Comparison of ENCODE assay signal across 8 cellular contexts in the genomic region with DNA sequence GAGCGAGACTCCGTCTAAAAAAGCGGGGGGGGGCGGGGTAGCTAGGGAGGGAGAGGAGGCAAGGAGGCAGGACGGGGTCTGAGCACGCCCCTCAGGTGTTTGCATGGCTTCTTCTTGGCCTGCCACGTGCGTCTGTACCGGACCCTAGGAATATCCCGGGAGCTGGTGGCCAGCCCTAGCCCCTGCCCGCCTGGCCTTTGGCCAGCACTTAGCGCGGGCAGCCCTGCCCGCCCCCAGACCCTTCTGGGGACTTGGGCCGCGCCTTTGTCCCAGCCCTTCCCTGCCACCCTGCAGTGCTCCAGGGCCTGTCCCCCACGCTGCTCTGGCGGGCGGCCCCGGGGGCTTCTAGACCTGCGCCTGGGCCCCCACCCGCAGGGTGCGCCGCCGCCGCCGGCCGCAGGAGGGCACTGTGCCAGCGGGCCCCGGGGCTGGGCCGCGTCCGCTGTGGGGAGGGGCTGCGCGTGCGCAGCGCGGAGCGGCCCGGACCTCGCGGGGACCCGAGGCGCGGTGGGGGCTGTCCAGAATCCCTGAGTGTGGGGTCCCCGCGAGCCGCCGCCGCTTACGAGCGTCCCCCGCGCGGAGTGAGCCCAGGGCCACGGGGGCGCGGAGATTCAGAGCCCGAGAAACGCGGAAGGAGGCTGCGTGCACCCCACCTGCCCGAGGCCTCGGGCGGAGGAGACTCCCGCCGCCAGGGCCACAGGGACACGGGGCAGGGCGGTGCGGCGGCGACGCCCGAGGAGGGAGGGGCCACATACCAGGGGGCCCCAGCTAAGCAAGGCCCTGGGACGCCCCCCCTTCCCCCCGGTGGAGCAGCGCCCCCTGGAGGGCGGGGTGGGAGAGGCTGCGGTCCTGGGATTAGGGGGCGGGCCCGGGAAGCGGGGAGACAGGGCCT. TPM values are rescaled to one million over a fixed set of nuclear protein-coding genes. Genes with fewer than 3 reads are reported as not detected.
DNase-seq lines count a peak whose midpoint lies in the region; ATAC-seq lines count a peak whose summit lies in the region.

No MANE protein-coding gene starts in this region.

- H4K91ac ChIP-seq in mesenchymal stem cell (ENCODE audit: low read length) = peak overlapping the region; percentile 83

- peak overlapping the region in 1 of 2 experiments; percentile 66 for H2BK12ac ChIP-seq in mesenchymal stem cell (ENCODE audit: low read length in 2 of 2)

- H3K4ac ChIP-seq in mesenchymal stem cell (ENCODE audit: low read depth in 1 of 2, low read length in 2 of 2) = peak overlapping the region; percentile 84 to 92

- H2AFZ ChIP-seq in mesenchymal stem cell (ENCODE audit: low read depth, low read length) = peak overlapping the region; percentile 66

- no peaks in the 10 kb centered on the region for H3K27me3 ChIP-seq in ectodermal cell (ENCODE audit: control insufficient read depth, insufficient read depth, low read length, poor library complexity, severe bottlenecking)
- no peaks in the 10 kb centered on the region for H3K27me3 ChIP-seq in mesenchymal stem cell (ENCODE audit: control insufficient read depth in 1 of 2, insufficient read depth in 1 of 2, low read length in 2 of 2)

- peak overlapping the region; percentile 47 for H2BK5ac ChIP-seq in mesenchymal stem cell (ENCODE audit: low read depth, low read length, poor library complexity, severe bottlenecking)

- H4K8ac ChIP-seq in mesenchymal stem cell (ENCODE audit: low read length) = peak overlapping the region; percentile 97

- H3K4me1 ChIP-seq in ectodermal cell (ENCODE audit: control insufficient read depth, insufficient read depth, low read length) = peaks cover under 1% of the 10 kb centered on the region
- H3K4me1 ChIP-seq in mesenchymal stem cell (ENCODE audit: control insufficient read depth, insufficient read depth, low read depth, low read length) = peaks cover 42% of the 10 kb centered on the region

- H3K9me3 ChIP-seq in ectodermal cell (ENCODE audit: control insufficient read depth, low read length) (no peaks in the 10 kb centered on the region), mesenchymal stem cell (ENCODE audit: control insufficient read depth, low read length) (no peaks in the 10 kb centered on the region)

- H2BK120ac ChIP-seq in mesenchymal stem cell (ENCODE audit: low read depth, low read length) = peak overlapping the region; percentile 96

- H3K9ac ChIP-seq in mesenchymal stem cell (ENCODE audit: low read length) = peak overlapping the region; percentile 90

- H3K14ac ChIP-seq in mesenchymal stem cell (ENCODE audit: low read length in 2 of 2) = peak overlapping the region in 1 of 2 experiments; percentile 76

- no peak overlapping the region for H2AK5ac ChIP-seq in mesenchymal stem cell (ENCODE audit: low read length, severe bottlenecking)

- H3K23ac ChIP-seq in mesenchymal stem cell (ENCODE audit: low read length in 2 of 2) = peak overlapping the region in 1 of 2 experiments; percentile 52

- peak overlapping the region; percentile 68 for H3K4me3 ChIP-seq in ectodermal cell (ENCODE audit: insufficient read depth, low read depth, low read length)
- peak overlapping the region; percentile 71 to 82 for H3K4me3 ChIP-seq in mesenchymal stem cell (ENCODE audit: insufficient read depth in 1 of 2, low read depth in 1 of 2, low read length in 2 of 2)

- H2BK15ac ChIP-seq in mesenchymal stem cell (ENCODE audit: low read depth, poor library complexity, severe bottlenecking) = peak overlapping the region; percentile 85

- DNase-seq in SKM-1 treated with dmso at 0.1 percent for 144 hours (lab: John Stamatoyannopoulos, UW; ENCODE audit: unreplicated experiment) (peak; percentile 10), SKM-1 (lab: John Stamatoyannopoulos, UW; ENCODE audit: unreplicated experiment) (no peak), NCI-H128 (lab: John Stamatoyannopoulos, UW; ENCODE audit: unreplicated experiment) (peak; percentile 64), mesenchymal stem cell (peak; percentile 57)
- peak; percentile 73 for DNase-seq in activated CD4-positive, alpha-beta T cell treated with anti-CD3 and anti-CD28 coated beads, Interleukin-2, amount 50 U/mL, for 1 hour
- DNase-seq in stimulated activated CD8-positive, alpha-beta memory T cell treated with anti-CD3 and anti-CD28 coated beads, Interleukin-15, amount 100 ng/mL, for 48 hours (ENCODE audit: low read depth in 2 of 2) = peak; percentile 68 to 74

- peak; percentile 83 for ATAC-seq in HG02763 (IDR thresholded peaks at IDR 0.05; ENCODE audit: unreplicated experiment)

- H3K27ac ChIP-seq in ectodermal cell (ENCODE audit: insufficient read depth, low read depth, low read length, poor library complexity, severe bottlenecking) = peak overlapping the region; percentile 53
- H3K27ac ChIP-seq in mesenchymal stem cell (ENCODE audit: low read length, poor library complexity, severe bottlenecking) = no peak overlapping the region

- H3K36me3 ChIP-seq in ectodermal cell (ENCODE audit: control insufficient read depth, insufficient read depth, low read length) (no peaks in the 10 kb centered on the region), mesenchymal stem cell (ENCODE audit: control insufficient read depth in 1 of 2, insufficient read depth in 2 of 2, low read depth in 1 of 2, low read length in 2 of 2) (peaks cover 5 to 32% of the 10 kb centered on the region in 2 experiments)

- H3K4me2 ChIP-seq in mesenchymal stem cell (ENCODE audit: low read length, poor library complexity, severe bottlenecking) = peak overlapping the region; percentile 92

- peak overlapping the region; percentile 95 to 99 for H3K18ac ChIP-seq in mesenchymal stem cell (ENCODE audit: low read depth in 1 of 2, low read length in 2 of 2)

- WGBS in ectodermal cell, 2 experiments = 5 to 6% methylated on average over 81 to 82 of the region's 82 CpGs
- 6% methylated on average over 66 of the region's 82 CpGs for WGBS in mesenchymal stem cell

- peaks cover 31% of the 10 kb centered on the region for H3K79me1 ChIP-seq in mesenchymal stem cell (replicated peaks; ENCODE audit: low read length, poor library complexity, severe bottlenecking)

RNA-seq across cellular contexts. Expression of gene SLC25A29, which starts 21.0 kb away (rescaled TPM):
- polyA plus RNA-seq in ectodermal cell (2013, experiment 1 of 4) = 112 TPM
- 150 TPM for polyA plus RNA-seq in ectodermal cell (2013, experiment 2 of 4)
- 101 TPM for polyA plus RNA-seq in ectodermal cell (2013, experiment 3 of 4)
- polyA plus RNA-seq in ectodermal cell (2013, experiment 4 of 4) = 125 TPM
- 16.0 TPM for polyA plus RNA-seq in mesenchymal stem cell (2013, experiment 1 of 2)
- polyA plus RNA-seq in mesenchymal stem cell (2013, experiment 2 of 2) = 16.1 TPM

RNA-seq across cellular contexts. Expression of gene SLC25A47, which starts 37.9 kb away (rescaled TPM):
- polyA plus RNA-seq in ectodermal cell (2013, experiment 1 of 4) = not detected
- polyA plus RNA-seq in ectodermal cell (2013, experiment 2 of 4) = not detected
- polyA plus RNA-seq in ectodermal cell (2013, experiment 3 of 4) = not detected
- not detected for polyA plus RNA-seq in ectodermal cell (2013, experiment 4 of 4)
- polyA plus RNA-seq in mesenchymal stem cell (2013, experiment 1 of 2) = not detected
- not detected for polyA plus RNA-seq in mesenchymal stem cell (2013, experiment 2 of 2)

RNA-seq across cellular contexts. Expression of gene YY1, which starts 46.3 kb away (rescaled TPM):
- 103 TPM for polyA plus RNA-seq in ectodermal cell (2013, experiment 1 of 4)
- 102 TPM for polyA plus RNA-seq in ectodermal cell (2013, experiment 2 of 4)
- 74.3 TPM for polyA plus RNA-seq in ectodermal cell (2013, experiment 3 of 4)
- polyA plus RNA-seq in ectodermal cell (2013, experiment 4 of 4) = 72.7 TPM
- 111 TPM for polyA plus RNA-seq in mesenchymal stem cell (2013, experiment 1 of 2)
- 112 TPM for polyA plus RNA-seq in mesenchymal stem cell (2013, experiment 2 of 2)
